Comparison of ENCODE assay signal across 15 cellular contexts in genomic region chr10:29473411-29474100, GRCh38.
DNase-seq lines count a peak whose midpoint lies in the region; ATAC-seq and TF ChIP-seq lines count a peak whose summit lies in the region.
"Had no signal": no experiment of that assay in that cellular context is flagged by ENCODE, and none has a peak within 500 bp of the region (broad histone marks: within the 10 kb centered on the region; RNA-seq: fewer than 3 reads in every experiment).

No MANE protein-coding gene starts in this region.

- no peaks in the 10 kb centered on the region for H3K4me1 ChIP-seq in right cardiac atrium (ENCODE audit: control insufficient read depth, insufficient read depth, low read length)
- peaks cover 67 to 88% of the 10 kb centered on the region in 2 donors for H3K4me1 ChIP-seq in gastrocnemius medialis

- no peak overlapping the region for H3K4me3 ChIP-seq in astrocyte of the spinal cord (ENCODE audit: low read depth, low read length)
- H3K4me3 ChIP-seq in right cardiac atrium (ENCODE audit: low read length): no peak overlapping the region
- no peak overlapping the region for H3K4me3 ChIP-seq in gastrocnemius medialis
- H3K4me3 ChIP-seq: suprapubic skin had no signal

- in situ Hi-C loops in astrocyte of the spinal cord (cut with HindIII; ENCODE audit: low sequenced_read_pairs) (no loop called here), gastrocnemius medialis (cut with MboI; ENCODE audit: low sequenced_read_pairs in 4 of 4) (no loop called here)

- H3K9me3 ChIP-seq in right cardiac atrium (ENCODE audit: control insufficient read depth, low read length) (no peaks in the 10 kb centered on the region), gastrocnemius medialis (no peaks in the 10 kb centered on the region)
- H3K9me3 ChIP-seq: suprapubic skin had no signal

- ATAC-seq in right cardiac atrium (peak in 1 of 2 donors; percentile 9), gastrocnemius medialis (peak; percentile 7 to 21)

- H3K27ac ChIP-seq in right cardiac atrium (ENCODE audit: low read length) (peak overlapping the region; percentile 3), gastrocnemius medialis (peak overlapping the region; percentile 69 to 86 (median 82))
- H3K27ac ChIP-seq: epithelial cell of prostate, suprapubic skin had no signal

- TF ChIP-seq CTCF in astrocyte of the spinal cord (IDR thresholded peaks at IDR 0.05; ENCODE audit: low read depth, low read length): no peak
- TF ChIP-seq CTCF in gastrocnemius medialis (IDR thresholded peaks at IDR 0.05 in 4 of 5, conservative IDR thresholded peaks at IDR 0.05 in 1 of 5): no peak

- H3K27me3 ChIP-seq in right cardiac atrium (ENCODE audit: control insufficient read depth, insufficient read depth) (no peaks in the 10 kb centered on the region), gastrocnemius medialis (no peaks in the 10 kb centered on the region)
- H3K27me3 ChIP-seq: suprapubic skin had no signal

- peak; percentile 84 for DNase-seq in NCI-H2107 treated with DMSO at 0.1 percent for 48 hours (lab: John Stamatoyannopoulos, UW; ENCODE audit: unreplicated experiment)
- DNase-seq in astrocyte of the spinal cord (ENCODE audit: low read depth, low spot score): peak; percentile 29
- DNase-seq in right cardiac atrium: no peak
- DNase-seq in gastrocnemius medialis: peak in 1 of 2 donors; percentile 65
- no peak for DNase-seq in superior temporal gyrus (ENCODE audit: extremely low spot score)
- no peak for DNase-seq in midbrain (lab: John Stamatoyannopoulos, UW)
- no peak for DNase-seq in DMS153 treated with DMSO at 0.1 percent for 48 hours (lab: John Stamatoyannopoulos, UW; ENCODE audit: unreplicated experiment)
- DNase-seq in GOT3 (lab: John Stamatoyannopoulos, UW): no peak
- DNase-seq: activated T-cell treated with anti-CD3 and anti-CD28 coated beads, Interleukin-2, amount 50 U/mL, for 1 hour; HFFc6; NCI-H187 treated with DMSO at 0.1 percent for 48 hours; nucleus accumbens; stimulated activated CD4-positive, alpha-beta T cell treated with anti-CD3 and anti-CD28 coated beads, Interleukin-4, amount 100 ng/mL, for 24 hours had no signal

- WGBS in right cardiac atrium: 66% methylated on average over 19 of the region's 19 CpGs

- no peak for TF ChIP-seq POLR2A in gastrocnemius medialis (IDR thresholded peaks at IDR 0.05)

- H3K36me3 ChIP-seq in gastrocnemius medialis: peaks cover 0 to 84% of the 10 kb centered on the region in 2 donors

- intact Hi-C loops in right cardiac atrium (cut with DNase I): no loop called here
- intact Hi-C loops in gastrocnemius medialis (cut with DNase I; ENCODE audit: low total_unique reads): no loop called here

Comparison
In these comparisons a context has a peak if more than half of its experiments do, and no peak if none do; other contexts are left out.
1. DNase-seq: peak in NCI-H2107 treated with DMSO at 0.1 percent for 48 hours (single experiment) and astrocyte of the spinal cord (single experiment); none in right cardiac atrium (0 of 3), superior temporal gyrus (single experiment), midbrain (single experiment), DMS153 treated with DMSO at 0.1 percent for 48 hours (single experiment) and GOT3 (single experiment).